ENCODE assay signal across 9 cellular contexts in genomic region chrX:77446029-77446585, GRCh38. TPM values are rescaled to one million over a fixed set of nuclear protein-coding genes. Genes with fewer than 3 reads are reported as not detected.
DNase-seq lines count a peak whose midpoint lies in the region; ATAC-seq and TF ChIP-seq lines count a peak whose summit lies in the region.
"Had no signal": no experiment of that assay in that cellular context is flagged by ENCODE, and none has a peak within 500 bp of the region (broad histone marks: within the 10 kb centered on the region; RNA-seq: fewer than 3 reads in every experiment).

No MANE protein-coding gene starts in this region.

- no peak for ATAC-seq in activated CD8-positive, alpha-beta T cell treated with anti-CD3 and anti-CD28 coated beads for 36 hours
- ATAC-seq in HG03045 (IDR thresholded peaks at IDR 0.05; ENCODE audit: unreplicated experiment) (no peak), GM18519 (IDR thresholded peaks at IDR 0.05; ENCODE audit: low FRiP score, unreplicated experiment) (no peak)

- intact Hi-C loops in activated CD8-positive, alpha-beta T cell treated with anti-CD3 and anti-CD28 coated beads for 36 hours (cut with micrococcal nuclease): no loop called here

- no peak overlapping the region for H3K27ac Mint-ChIP-seq in activated CD8-positive, alpha-beta T cell treated with anti-CD3 and anti-CD28 coated beads for 36 hours

- DNase-seq in GM12864 (ENCODE audit: low read depth) (no peak), right atrium auricular region (ENCODE audit: low spot score) (no peak), SIG-M5 treated with dmso at 0.1 percent for 504 hours (lab: John Stamatoyannopoulos, UW; ENCODE audit: unreplicated experiment) (no peak)
- peak; percentile 28 for DNase-seq in activated CD8-positive, alpha-beta T cell treated with anti-CD3 and anti-CD28 coated beads for 36 hours
- no peak for DNase-seq in activated CD4-positive, CD25-positive, alpha-beta regulatory T cell (lab: John Stamatoyannopoulos, UW)

- no peak overlapping the region for H3K9ac ChIP-seq in skeletal muscle satellite cell (ENCODE audit: low read depth, low read length)

- POLR2A ChIA-PET in activated CD8-positive, alpha-beta T cell treated with anti-CD3 and anti-CD28 coated beads for 36 hours (lab: Charles Lee): no interaction called here

- CTCF ChIA-PET in activated CD8-positive, alpha-beta T cell treated with anti-CD3 and anti-CD28 coated beads for 36 hours (lab: Charles Lee): interaction anchor here (2.1 kb wide), 1 partner anchor 579 kb away, joined by 5 read pairs; no protein-coding TSS in a partner anchor

- no peaks in the 10 kb centered on the region for H3K36me3 Mint-ChIP-seq in activated CD8-positive, alpha-beta T cell treated with anti-CD3 and anti-CD28 coated beads for 36 hours (ENCODE audit: low read depth)

- no peaks in the 10 kb centered on the region for H3K9me3 Mint-ChIP-seq in activated CD8-positive, alpha-beta T cell treated with anti-CD3 and anti-CD28 coated beads for 36 hours

- peak overlapping the region; percentile 64 for H3K4me3 Mint-ChIP-seq in activated CD8-positive, alpha-beta T cell treated with anti-CD3 and anti-CD28 coated beads for 36 hours

- H3K27ac ChIP-seq in right atrium auricular region: no peak overlapping the region

- no peaks in the 10 kb centered on the region for H3K4me1 ChIP-seq in right atrium auricular region
- peaks cover 35% of the 10 kb centered on the region for H3K4me1 ChIP-seq in skeletal muscle satellite cell (ENCODE audit: control insufficient read depth, insufficient read depth, low read length)

- H3K4me3 ChIP-seq in GM12864 (ENCODE audit: low read depth, low read length) (peak overlapping the region; percentile 46), right atrium auricular region (peak overlapping the region; percentile 14 to 41), skeletal muscle satellite cell (ENCODE audit: low read length) (peak overlapping the region; percentile 55)

- H3K4me2 ChIP-seq in skeletal muscle satellite cell (ENCODE audit: low read length): peak overlapping the region; percentile 74

- H3K27me3 ChIP-seq in right atrium auricular region (no peaks in the 10 kb centered on the region), skeletal muscle satellite cell (ENCODE audit: control insufficient read depth, insufficient read depth, low read length) (peaks cover 5% of the 10 kb centered on the region)

- H3K27me3 Mint-ChIP-seq in activated CD8-positive, alpha-beta T cell treated with anti-CD3 and anti-CD28 coated beads for 36 hours: peaks cover 21% of the 10 kb centered on the region

- H3K9me3 ChIP-seq in right atrium auricular region: no peaks in the 10 kb centered on the region
- H3K9me3 ChIP-seq in skeletal muscle satellite cell (replicated peaks; ENCODE audit: low read length): no peaks in the 10 kb centered on the region

- TF ChIP-seq CTCF in GM12864 (IDR thresholded peaks at IDR 0.05; ENCODE audit: low read depth, low read length, missing control alignments) (peak; percentile 64), right atrium auricular region (IDR thresholded peaks at IDR 0.05) (peak in 1 of 2 donors; percentile 28)
- peak; percentile 58 for TF ChIP-seq CTCF in activated CD8-positive, alpha-beta T cell treated with anti-CD3 and anti-CD28 coated beads for 36 hours (IDR thresholded peaks at IDR 0.05)

- H3K36me3 ChIP-seq in right atrium auricular region (no peaks in the 10 kb centered on the region), skeletal muscle satellite cell (ENCODE audit: insufficient read depth, low read length) (no peaks in the 10 kb centered on the region)

- peaks cover 5% of the 10 kb centered on the region for H3K4me1 Mint-ChIP-seq in activated CD8-positive, alpha-beta T cell treated with anti-CD3 and anti-CD28 coated beads for 36 hours (ENCODE audit: low read depth)

RNA-seq across cellular contexts. Expression of gene FGF16, which starts 1.1 kb away (rescaled TPM):
- not detected for total RNA-seq in activated CD8-positive, alpha-beta T cell treated with anti-CD3 and anti-CD28 coated beads for 36 hours
- total RNA-seq in right atrium auricular region: not detected
- 0.44 and 1.3 TPM in 2 replicates for total RNA-seq in skeletal muscle satellite cell (2012; rRNA removed)
- total RNA-seq: myocyte had no signal
